Comparison of ENCODE assay signal across 17 cellular contexts in the genomic region with DNA sequence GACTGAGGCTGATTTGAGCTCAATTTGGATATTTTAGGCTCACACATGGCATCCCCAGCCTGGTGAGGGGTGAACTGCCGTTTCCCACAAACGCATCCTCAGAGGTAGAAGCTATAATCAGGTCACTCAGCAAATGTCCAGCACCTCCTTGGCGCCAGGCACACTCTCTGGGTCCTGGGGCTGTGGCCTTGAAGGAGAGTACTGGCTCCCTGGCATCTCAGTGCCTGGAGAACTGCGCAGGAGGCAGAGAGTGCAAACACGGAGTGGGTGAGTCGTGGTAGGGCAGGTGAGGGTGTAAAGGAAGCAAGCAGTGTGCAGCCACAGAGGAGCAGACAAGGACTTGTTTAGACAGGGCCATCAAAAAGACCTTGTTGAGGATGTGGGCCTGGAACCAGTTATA.
DNase-seq lines count a peak whose midpoint lies in the region; ATAC-seq and TF ChIP-seq lines count a peak whose summit lies in the region.
"Had no signal": no experiment of that assay in that cellular context is flagged by ENCODE, and none has a peak within 500 bp of the region (broad histone marks: within the 10 kb centered on the region; RNA-seq: fewer than 3 reads in every experiment).

No MANE protein-coding gene starts in this region.

- TF ChIP-seq CTCF in left ventricle myocardium inferior (IDR thresholded peaks at IDR 0.05; ENCODE audit: borderline replicate concordance) (no peak), osteocyte (IDR thresholded peaks at IDR 0.05) (no peak)

- H3K36me3 Mint-ChIP-seq in osteocyte (ENCODE audit: unreplicated experiment): no peaks in the 10 kb centered on the region
- H3K36me3 Mint-ChIP-seq: CD14-positive monocyte; CD8-positive, alpha-beta T cell had no signal

- no peaks in the 10 kb centered on the region for H3K9me3 ChIP-seq in left ventricle myocardium inferior (replicated peaks)
- peaks cover 0 to 4% of the 10 kb centered on the region in 2 donors for H3K9me3 ChIP-seq in neuronal stem cell (replicated peaks in 1 of 2; ENCODE audit: control insufficient read depth in 2 of 2, insufficient read depth in 1 of 2, low read depth in 1 of 2, low read length in 2 of 2)
- H3K9me3 ChIP-seq: A549, BE2C had no signal

- H3K4ac ChIP-seq in neuronal stem cell (ENCODE audit: low read length): no peak overlapping the region

- no peaks in the 10 kb centered on the region for H3K27me3 Mint-ChIP-seq in osteocyte (ENCODE audit: unreplicated experiment)

- H2BK5ac ChIP-seq in neuronal stem cell (ENCODE audit: low read length): no peak overlapping the region

- H3K4me2 ChIP-seq in neuronal stem cell (ENCODE audit: insufficient read depth, low read length, poor library complexity, severe bottlenecking): no peak overlapping the region
- H3K4me2 ChIP-seq: A549 had no signal

- H3K4me3 ChIP-seq in left ventricle myocardium inferior: no peak overlapping the region
- no peak overlapping the region for H3K4me3 ChIP-seq in Jurkat, Clone E6-1 (ENCODE audit: low read length)
- peak overlapping the region in 1 of 2 donors; percentile 8 for H3K4me3 ChIP-seq in neuronal stem cell (ENCODE audit: low read length in 2 of 2)
- H3K4me3 ChIP-seq: A549 had no signal

- no peak overlapping the region for H2AFZ ChIP-seq in neuronal stem cell (ENCODE audit: low read length)

- H3K27me3 ChIP-seq in left ventricle myocardium inferior (ENCODE audit: low read depth): no peaks in the 10 kb centered on the region
- no peaks in the 10 kb centered on the region for H3K27me3 ChIP-seq in neuronal stem cell (ENCODE audit: control insufficient read depth in 3 of 3, insufficient read depth in 3 of 3, low read depth in 1 of 3, low read length in 3 of 3)
- H3K27me3 ChIP-seq: BE2C had no signal

- no peaks in the 10 kb centered on the region for H3K79me1 ChIP-seq in neuronal stem cell (ENCODE audit: low read depth, low read length)

- no peak overlapping the region for H3K14ac ChIP-seq in neuronal stem cell (ENCODE audit: low read length)

- H3K27ac ChIP-seq in left ventricle myocardium inferior (replicated peaks): peak overlapping the region; percentile 84
- H3K27ac ChIP-seq in neuronal stem cell (replicated peaks; ENCODE audit: low read length): no peak overlapping the region
- H3K27ac ChIP-seq: A549 had no signal

- H4K91ac ChIP-seq in neuronal stem cell (ENCODE audit: low read depth, low read length, poor library complexity): no peak overlapping the region

- H3K23ac ChIP-seq in neuronal stem cell (ENCODE audit: low read depth, low read length, poor library complexity): no peak overlapping the region

- H3K9me3 Mint-ChIP-seq in osteocyte (ENCODE audit: unreplicated experiment): no peaks in the 10 kb centered on the region
- H3K9me3 Mint-ChIP-seq: CD14-positive monocyte; CD8-positive, alpha-beta T cell; HFFc6 had no signal

- H3K18ac ChIP-seq in neuronal stem cell (ENCODE audit: low read length): no peak overlapping the region

- intact Hi-C loops in left ventricle myocardium inferior (cut with micrococcal nuclease) (no loop called here), cardiac septum (cut with DNase I) (no loop called here)

- no CpG with 5 or more reads among the region's 6 CpGs for WGBS in neuronal stem cell (ENCODE audit: extremely low coverage in 2 of 2, insufficient read length in 2 of 2, insufficient replicate concordance in 1 of 2), 2 donors

- H3K4me1 ChIP-seq in left ventricle myocardium inferior: peaks cover 47% of the 10 kb centered on the region
- peaks cover 0 to 2% of the 10 kb centered on the region in 2 donors for H3K4me1 ChIP-seq in neuronal stem cell (ENCODE audit: control insufficient read depth in 2 of 2, insufficient read depth in 1 of 2, low read depth in 1 of 2, low read length in 2 of 2)
- H3K4me1 ChIP-seq: A549, BE2C had no signal

- no peak for ATAC-seq in HG03520 (IDR thresholded peaks at IDR 0.05; ENCODE audit: unreplicated experiment)
- ATAC-seq: A549; CD8-positive, alpha-beta T cell had no signal

- H4K8ac ChIP-seq in neuronal stem cell (ENCODE audit: low read depth, low read length): no peak overlapping the region

- H3K4me3 Mint-ChIP-seq in osteocyte (ENCODE audit: unreplicated experiment): no peak overlapping the region
- H3K4me3 Mint-ChIP-seq: CD14-positive monocyte; CD8-positive, alpha-beta T cell; HFFc6 had no signal

- H3K9ac ChIP-seq in neuronal stem cell (ENCODE audit: low read depth, low read length, poor library complexity): no peak overlapping the region

- DNase-seq in left ventricle myocardium inferior (no peak), cardiac septum (ENCODE audit: low spot score) (no peak), osteocyte (ENCODE audit: extremely low spot score, unreplicated experiment) (peak; percentile 67), T-helper 9 cell (no peak), neuronal stem cell (ENCODE audit: low spot score) (no peak)
- peak; percentile 17 for DNase-seq in Jurkat, Clone E6-1 (ENCODE audit: low read depth, low spot score)
- DNase-seq: BE2C; CD8-positive, alpha-beta T cell; COR-L47; DMS153; DMS79 treated with DMSO at 0.1 percent for 48 hours; GDM1; HCEC 1CT; HFFc6 had no signal

- H2BK12ac ChIP-seq in neuronal stem cell (ENCODE audit: low read length): no peak overlapping the region

- H3K36me3 ChIP-seq in left ventricle myocardium inferior (no peaks in the 10 kb centered on the region), neuronal stem cell (replicated peaks in 1 of 2; ENCODE audit: control insufficient read depth in 2 of 2, insufficient read depth in 2 of 2, low read length in 2 of 2) (no peaks in the 10 kb centered on the region)
- H3K36me3 ChIP-seq: BE2C had no signal

- no peak overlapping the region for H2AK5ac ChIP-seq in neuronal stem cell (ENCODE audit: low read depth, low read length)

- no peak overlapping the region for H2BK15ac ChIP-seq in neuronal stem cell (ENCODE audit: low read length)

- H2BK120ac ChIP-seq in neuronal stem cell (ENCODE audit: low read depth, low read length): no peak overlapping the region

- H3K27ac Mint-ChIP-seq in osteocyte (ENCODE audit: unreplicated experiment): no peak overlapping the region
- H3K27ac Mint-ChIP-seq: CD14-positive monocyte; CD8-positive, alpha-beta T cell; HFFc6 had no signal

- peaks cover 13% of the 10 kb centered on the region for H3K4me1 Mint-ChIP-seq in osteocyte (ENCODE audit: unreplicated experiment)
- H3K4me1 Mint-ChIP-seq: CD14-positive monocyte had no signal

Comparison
In these comparisons a context has a peak if more than half of its experiments do, and no peak if none do; other contexts are left out.
1. DNase-seq: peak in Jurkat, Clone E6-1 (single experiment) and osteocyte (single experiment); none in left ventricle myocardium inferior (single experiment), cardiac septum (single experiment), T-helper 9 cell (single experiment) and neuronal stem cell (single experiment).